ENCODE assay signal across 1 cellular context in the genomic region with DNA sequence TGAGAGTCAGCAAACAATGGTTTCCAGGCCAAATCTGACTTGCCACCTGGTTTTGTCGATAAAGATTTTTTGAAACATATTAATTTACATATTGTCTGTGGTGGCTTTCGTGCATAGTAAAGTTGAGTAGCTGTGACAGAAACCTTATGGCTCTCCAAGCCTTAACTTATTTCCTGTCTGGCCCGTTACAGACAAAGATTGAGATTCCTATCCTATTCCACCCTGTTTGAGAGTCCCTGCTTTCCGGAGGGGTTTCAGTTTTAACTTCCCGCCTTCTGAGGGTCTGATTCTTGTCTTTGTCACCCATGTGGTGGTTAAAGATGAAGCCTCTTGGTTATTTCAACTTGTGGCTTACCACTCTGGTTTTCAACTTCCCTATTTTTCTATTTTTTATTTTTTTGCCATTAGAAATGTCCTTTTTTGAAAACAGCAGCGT.
TF ChIP-seq lines count a peak whose summit lies in the region.

No MANE protein-coding gene starts in this region.

TF ChIP-seq in GM12878, 131 proteins besides CTCF, POLR2A, EP300 and RAD21 (continued from another document and continues in another):
- TF ChIP-seq, protein P1, sequence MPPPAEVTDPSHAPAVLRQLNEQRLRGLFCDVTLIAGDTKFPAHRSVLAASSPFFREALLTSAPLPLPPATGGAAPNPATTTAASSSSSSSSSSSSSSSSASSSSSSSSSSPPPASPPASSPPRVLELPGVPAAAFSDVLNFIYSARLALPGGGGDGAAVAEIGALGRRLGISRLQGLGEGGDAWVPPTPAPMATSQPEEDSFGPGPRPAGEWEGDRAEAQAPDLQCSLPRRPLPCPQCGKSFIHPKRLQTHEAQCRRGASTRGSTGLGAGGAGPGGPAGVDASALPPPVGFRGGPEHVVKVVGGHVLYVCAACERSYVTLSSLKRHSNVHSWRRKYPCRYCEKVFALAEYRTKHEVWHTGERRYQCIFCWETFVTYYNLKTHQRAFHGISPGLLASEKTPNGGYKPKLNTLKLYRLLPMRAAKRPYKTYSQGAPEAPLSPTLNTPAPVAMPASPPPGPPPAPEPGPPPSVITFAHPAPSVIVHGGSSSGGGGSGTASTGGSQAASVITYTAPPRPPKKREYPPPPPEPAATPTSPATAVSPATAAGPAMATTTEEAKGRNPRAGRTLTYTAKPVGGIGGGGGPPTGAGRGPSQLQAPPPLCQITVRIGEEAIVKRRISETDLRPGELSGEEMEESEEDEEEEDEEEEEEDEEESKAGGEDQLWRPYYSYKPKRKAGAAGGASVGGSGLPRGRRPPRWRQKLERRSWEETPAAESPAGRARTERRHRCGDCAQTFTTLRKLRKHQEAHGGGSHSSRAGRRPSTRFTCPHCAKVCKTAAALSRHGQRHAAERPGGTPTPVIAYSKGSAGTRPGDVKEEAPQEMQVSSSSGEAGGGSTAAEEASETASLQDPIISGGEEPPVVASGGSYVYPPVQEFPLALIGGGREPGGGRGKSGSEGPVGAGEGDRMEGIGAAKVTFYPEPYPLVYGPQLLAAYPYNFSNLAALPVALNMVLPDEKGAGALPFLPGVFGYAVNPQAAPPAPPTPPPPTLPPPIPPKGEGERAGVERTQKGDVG (CRISPR knock-in tag; IDR thresholded peaks at IDR 0.05) = no peak
- TF ChIP-seq ZBED1 (IDR thresholded peaks at IDR 0.05; ENCODE audit: borderline replicate concordance) (no peak), YY1 (IDR thresholded peaks at IDR 0.05; ENCODE audit: low read depth, low read length) (0 out of 2 replicates have a peak, but pooled peaks have one; percentile 12), GATAD2B (conservative IDR thresholded peaks at IDR 0.05; ENCODE audit: low read depth) (no peak), JUNB (IDR thresholded peaks at IDR 0.05) (no peak; the same call in 1 of the 2 replicates), TCF3 (IDR thresholded peaks at IDR 0.05; ENCODE audit: borderline replicate concordance, insufficient read depth, low read depth, low read length) (no peak), CHD1 (IDR thresholded peaks at IDR 0.05; ENCODE audit: low read depth, low read length) (no peak), CHD4 (IDR thresholded peaks at IDR 0.05) (no peak), TARDBP (IDR thresholded peaks at IDR 0.05; ENCODE audit: borderline replicate concordance) (no peak), CREB1 (IDR thresholded peaks at IDR 0.05; ENCODE audit: low read depth) (0 out of 2 replicates have a peak, but pooled peaks have one; percentile 15), RBBP5 (conservative IDR thresholded peaks at IDR 0.05) (no peak), MYC (IDR thresholded peaks at IDR 0.05; ENCODE audit: insufficient read depth, insufficient read length, insufficient replicate concordance, low read length, severe bottlenecking) (no peak), ZNF274 (IDR thresholded peaks at IDR 0.05; ENCODE audit: insufficient read depth, insufficient read length) (no peak), RCOR1 (conservative IDR thresholded peaks at IDR 0.05; ENCODE audit: low read depth, low read length) (no peak), SMARCA5 (IDR thresholded peaks at IDR 0.05) (no peak), ESRRA (IDR thresholded peaks at IDR 0.05; ENCODE audit: low read length) (no peak), IKZF2 (IDR thresholded peaks at IDR 0.05) (peak; percentile 86 to 87), SIX5 (IDR thresholded peaks at IDR 0.05; ENCODE audit: low read depth, low read length, severe bottlenecking) (no peak), EZH2 (IDR thresholded peaks at IDR 0.05; ENCODE audit: borderline replicate concordance, control insufficient read depth, low read depth, low read length) (no peak), YBX1 (IDR thresholded peaks at IDR 0.05) (no peak), HDAC6 (IDR thresholded peaks at IDR 0.05; ENCODE audit: unreplicated experiment) (no peak), NFYA (IDR thresholded peaks at IDR 0.05; ENCODE audit: borderline replicate concordance, low read depth, low read length) (no peak), TCF12 (IDR thresholded peaks at IDR 0.05; ENCODE audit: low read depth, low read length) (0 out of 2 replicates have a peak, but pooled peaks have one; percentile 36), CEBPB (IDR thresholded peaks at IDR 0.05; ENCODE audit: borderline replicate concordance in 1 of 2, low read depth in 2 of 2, low read length in 2 of 2) (peak in 1 of 2 experiments; percentile 30; a peak in 1 of 4 replicates), ZNF207 (IDR thresholded peaks at IDR 0.05; ENCODE audit: borderline replicate concordance) (no peak), MEF2B (IDR thresholded peaks at IDR 0.05; ENCODE audit: partially characterized antibody, poor library complexity, severe bottlenecking) (no peak), CHD2 (IDR thresholded peaks at IDR 0.05; ENCODE audit: borderline replicate concordance, low read depth, low read length) (no peak), KDM1A (IDR thresholded peaks at IDR 0.05; ENCODE audit: borderline replicate concordance) (no peak), STAT1 (conservative IDR thresholded peaks at IDR 0.05) (no peak), NBN (IDR thresholded peaks at IDR 0.05) (no peak), MEF2A (IDR thresholded peaks at IDR 0.05; ENCODE audit: insufficient read depth, low read depth, low read length) (peak; percentile 48; the same call in 1 of the 2 replicates), ZNF622 (IDR thresholded peaks at IDR 0.05) (no peak), SUZ12 (IDR thresholded peaks at IDR 0.05; ENCODE audit: unreplicated experiment) (no peak), SP1 (IDR thresholded peaks at IDR 0.05; ENCODE audit: low read depth, low read length) (no peak), RB1 (IDR thresholded peaks at IDR 0.05; ENCODE audit: borderline replicate concordance) (peak; percentile 79; the same call in 1 of the 2 replicates), CBFB (IDR thresholded peaks at IDR 0.05; ENCODE audit: low read depth) (peak; percentile 79; the same call in 1 of the 2 replicates), RUNX3 (IDR thresholded peaks at IDR 0.05; ENCODE audit: low read length) (peak; percentile 94), HDGF (IDR thresholded peaks at IDR 0.05) (no peak), ETV6 (conservative IDR thresholded peaks at IDR 0.05 in 1 of 2, IDR thresholded peaks at IDR 0.05 in 1 of 2; ENCODE audit: borderline replicate concordance in 1 of 2, low read depth in 1 of 2) (no peak), POLR2AphosphoS2 (IDR thresholded peaks at IDR 0.05; ENCODE audit: low read depth, low read length) (no peak), MTA2 (IDR thresholded peaks at IDR 0.05; ENCODE audit: low read depth) (peak; percentile 62; the same call in 1 of the 2 replicates), HCFC1 (IDR thresholded peaks at IDR 0.05; ENCODE audit: low read length) (no peak), EGR1 (IDR thresholded peaks at IDR 0.05; ENCODE audit: borderline replicate concordance in 1 of 2, low read depth in 2 of 2, low read length in 2 of 2) (no peak), NR2F1 (conservative IDR thresholded peaks at IDR 0.05) (no peak), JUND (IDR thresholded peaks at IDR 0.05; ENCODE audit: low read depth, low read length) (no peak), SIN3A (IDR thresholded peaks at IDR 0.05; ENCODE audit: low read depth, low read length) (peak; percentile 41; the same call in 1 of the 2 replicates), BCL11A (IDR thresholded peaks at IDR 0.05; ENCODE audit: low read depth, low read length) (0 out of 2 replicates have a peak, but pooled peaks have one; percentile 33), BRCA1 (IDR thresholded peaks at IDR 0.05; ENCODE audit: low read depth, low read length) (no peak), TCF7 (IDR thresholded peaks at IDR 0.05; ENCODE audit: borderline replicate concordance) (no peak), FOXK2 (IDR thresholded peaks at IDR 0.05) (no peak), DPF2 (IDR thresholded peaks at IDR 0.05) (0 out of 2 replicates have a peak, but pooled peaks have one; percentile 37), HDAC2 (IDR thresholded peaks at IDR 0.05) (no peak)
- TF ChIP-seq, protein P2, sequence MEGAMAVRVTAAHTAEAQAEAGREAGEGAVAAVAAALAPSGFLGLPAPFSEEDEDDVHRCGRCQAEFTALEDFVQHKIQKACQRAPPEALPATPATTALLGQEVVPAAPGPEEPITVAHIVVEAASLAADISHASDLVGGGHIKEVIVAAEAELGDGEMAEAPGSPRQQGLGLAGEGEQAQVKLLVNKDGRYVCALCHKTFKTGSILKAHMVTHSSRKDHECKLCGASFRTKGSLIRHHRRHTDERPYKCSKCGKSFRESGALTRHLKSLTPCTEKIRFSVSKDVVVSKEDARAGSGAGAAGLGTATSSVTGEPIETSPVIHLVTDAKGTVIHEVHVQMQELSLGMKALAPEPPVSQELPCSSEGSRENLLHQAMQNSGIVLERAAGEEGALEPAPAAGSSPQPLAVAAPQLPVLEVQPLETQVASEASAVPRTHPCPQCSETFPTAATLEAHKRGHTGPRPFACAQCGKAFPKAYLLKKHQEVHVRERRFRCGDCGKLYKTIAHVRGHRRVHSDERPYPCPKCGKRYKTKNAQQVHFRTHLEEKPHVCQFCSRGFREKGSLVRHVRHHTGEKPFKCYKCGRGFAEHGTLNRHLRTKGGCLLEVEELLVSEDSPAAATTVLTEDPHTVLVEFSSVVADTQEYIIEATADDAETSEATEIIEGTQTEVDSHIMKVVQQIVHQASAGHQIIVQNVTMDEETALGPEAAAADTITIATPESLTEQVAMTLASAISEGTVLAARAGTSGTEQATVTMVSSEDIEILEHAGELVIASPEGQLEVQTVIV (IDR thresholded peaks at IDR 0.05; ENCODE audit: borderline replicate concordance, partially characterized antibody) = no peak
- TF ChIP-seq, protein P3, sequence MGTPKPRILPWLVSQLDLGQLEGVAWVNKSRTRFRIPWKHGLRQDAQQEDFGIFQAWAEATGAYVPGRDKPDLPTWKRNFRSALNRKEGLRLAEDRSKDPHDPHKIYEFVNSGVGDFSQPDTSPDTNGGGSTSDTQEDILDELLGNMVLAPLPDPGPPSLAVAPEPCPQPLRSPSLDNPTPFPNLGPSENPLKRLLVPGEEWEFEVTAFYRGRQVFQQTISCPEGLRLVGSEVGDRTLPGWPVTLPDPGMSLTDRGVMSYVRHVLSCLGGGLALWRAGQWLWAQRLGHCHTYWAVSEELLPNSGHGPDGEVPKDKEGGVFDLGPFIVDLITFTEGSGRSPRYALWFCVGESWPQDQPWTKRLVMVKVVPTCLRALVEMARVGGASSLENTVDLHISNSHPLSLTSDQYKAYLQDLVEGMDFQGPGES (IDR thresholded peaks at IDR 0.05) = no peak
- TF ChIP-seq, protein P4, sequence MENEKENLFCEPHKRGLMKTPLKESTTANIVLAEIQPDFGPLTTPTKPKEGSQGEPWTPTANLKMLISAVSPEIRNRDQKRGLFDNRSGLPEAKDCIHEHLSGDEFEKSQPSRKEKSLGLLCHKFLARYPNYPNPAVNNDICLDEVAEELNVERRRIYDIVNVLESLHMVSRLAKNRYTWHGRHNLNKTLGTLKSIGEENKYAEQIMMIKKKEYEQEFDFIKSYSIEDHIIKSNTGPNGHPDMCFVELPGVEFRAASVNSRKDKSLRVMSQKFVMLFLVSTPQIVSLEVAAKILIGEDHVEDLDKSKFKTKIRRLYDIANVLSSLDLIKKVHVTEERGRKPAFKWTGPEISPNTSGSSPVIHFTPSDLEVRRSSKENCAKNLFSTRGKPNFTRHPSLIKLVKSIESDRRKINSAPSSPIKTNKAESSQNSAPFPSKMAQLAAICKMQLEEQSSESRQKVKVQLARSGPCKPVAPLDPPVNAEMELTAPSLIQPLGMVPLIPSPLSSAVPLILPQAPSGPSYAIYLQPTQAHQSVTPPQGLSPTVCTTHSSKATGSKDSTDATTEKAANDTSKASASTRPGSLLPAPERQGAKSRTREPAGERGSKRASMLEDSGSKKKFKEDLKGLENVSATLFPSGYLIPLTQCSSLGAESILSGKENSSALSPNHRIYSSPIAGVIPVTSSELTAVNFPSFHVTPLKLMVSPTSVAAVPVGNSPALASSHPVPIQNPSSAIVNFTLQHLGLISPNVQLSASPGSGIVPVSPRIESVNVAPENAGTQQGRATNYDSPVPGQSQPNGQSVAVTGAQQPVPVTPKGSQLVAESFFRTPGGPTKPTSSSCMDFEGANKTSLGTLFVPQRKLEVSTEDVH (IDR thresholded peaks at IDR 0.05; ENCODE audit: low read depth, partially characterized antibody) = peak; percentile 31
- TF ChIP-seq, protein P5, sequence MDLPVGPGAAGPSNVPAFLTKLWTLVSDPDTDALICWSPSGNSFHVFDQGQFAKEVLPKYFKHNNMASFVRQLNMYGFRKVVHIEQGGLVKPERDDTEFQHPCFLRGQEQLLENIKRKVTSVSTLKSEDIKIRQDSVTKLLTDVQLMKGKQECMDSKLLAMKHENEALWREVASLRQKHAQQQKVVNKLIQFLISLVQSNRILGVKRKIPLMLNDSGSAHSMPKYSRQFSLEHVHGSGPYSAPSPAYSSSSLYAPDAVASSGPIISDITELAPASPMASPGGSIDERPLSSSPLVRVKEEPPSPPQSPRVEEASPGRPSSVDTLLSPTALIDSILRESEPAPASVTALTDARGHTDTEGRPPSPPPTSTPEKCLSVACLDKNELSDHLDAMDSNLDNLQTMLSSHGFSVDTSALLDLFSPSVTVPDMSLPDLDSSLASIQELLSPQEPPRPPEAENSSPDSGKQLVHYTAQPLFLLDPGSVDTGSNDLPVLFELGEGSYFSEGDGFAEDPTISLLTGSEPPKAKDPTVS (IDR thresholded peaks at IDR 0.05; ENCODE audit: low read depth, low read length) = no peak
- TF ChIP-seq, protein P6, sequence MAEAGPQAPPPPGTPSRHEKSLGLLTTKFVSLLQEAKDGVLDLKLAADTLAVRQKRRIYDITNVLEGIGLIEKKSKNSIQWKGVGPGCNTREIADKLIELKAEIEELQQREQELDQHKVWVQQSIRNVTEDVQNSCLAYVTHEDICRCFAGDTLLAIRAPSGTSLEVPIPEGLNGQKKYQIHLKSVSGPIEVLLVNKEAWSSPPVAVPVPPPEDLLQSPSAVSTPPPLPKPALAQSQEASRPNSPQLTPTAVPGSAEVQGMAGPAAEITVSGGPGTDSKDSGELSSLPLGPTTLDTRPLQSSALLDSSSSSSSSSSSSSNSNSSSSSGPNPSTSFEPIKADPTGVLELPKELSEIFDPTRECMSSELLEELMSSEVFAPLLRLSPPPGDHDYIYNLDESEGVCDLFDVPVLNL (IDR thresholded peaks at IDR 0.05; ENCODE audit: low read depth, low read length) = peak; percentile 78
- TF ChIP-seq, protein P7, sequence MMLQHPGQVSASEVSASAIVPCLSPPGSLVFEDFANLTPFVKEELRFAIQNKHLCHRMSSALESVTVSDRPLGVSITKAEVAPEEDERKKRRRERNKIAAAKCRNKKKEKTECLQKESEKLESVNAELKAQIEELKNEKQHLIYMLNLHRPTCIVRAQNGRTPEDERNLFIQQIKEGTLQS (IDR thresholded peaks at IDR 0.05; ENCODE audit: borderline replicate concordance, extremely low read depth, low read depth, low read length) = no peak
- TF ChIP-seq, protein P8, sequence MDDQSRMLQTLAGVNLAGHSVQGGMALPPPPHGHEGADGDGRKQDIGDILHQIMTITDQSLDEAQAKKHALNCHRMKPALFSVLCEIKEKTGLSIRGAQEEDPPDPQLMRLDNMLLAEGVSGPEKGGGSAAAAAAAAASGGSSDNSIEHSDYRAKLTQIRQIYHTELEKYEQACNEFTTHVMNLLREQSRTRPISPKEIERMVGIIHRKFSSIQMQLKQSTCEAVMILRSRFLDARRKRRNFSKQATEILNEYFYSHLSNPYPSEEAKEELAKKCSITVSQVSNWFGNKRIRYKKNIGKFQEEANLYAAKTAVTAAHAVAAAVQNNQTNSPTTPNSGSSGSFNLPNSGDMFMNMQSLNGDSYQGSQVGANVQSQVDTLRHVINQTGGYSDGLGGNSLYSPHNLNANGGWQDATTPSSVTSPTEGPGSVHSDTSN (IDR thresholded peaks at IDR 0.05; ENCODE audit: insufficient replicate concordance, low read depth, low read length) = no peak
